8 cellular contexts compared by ENCODE assay signal in genomic region chr16:84228321-84228838, GRCh38. TPM values are rescaled to one million over a fixed set of nuclear protein-coding genes. Genes with fewer than 3 reads are reported as not detected.
DNase-seq lines count a peak whose midpoint lies in the region; ATAC-seq, FAIRE-seq and TF ChIP-seq lines count a peak whose summit lies in the region.

No MANE protein-coding gene starts in this region.

- peak; percentile 49 to 84 (median 80) for ATAC-seq in psoas muscle
- no peak for ATAC-seq in HG02938 (IDR thresholded peaks at IDR 0.05; ENCODE audit: unreplicated experiment)

- H3K36me3 ChIP-seq in SJCRH30 (no peaks in the 10 kb centered on the region), psoas muscle (ENCODE audit: insufficient read depth in 1 of 2, low read depth in 1 of 2) (no peaks in the 10 kb centered on the region), small intestine (ENCODE audit: control insufficient read depth in 2 of 2, insufficient read depth in 2 of 2, low read length in 2 of 2) (no peaks in the 10 kb centered on the region)

- TF ChIP-seq CTCF in foreskin fibroblast (IDR thresholded peaks at IDR 0.05; ENCODE audit: low read depth, low read length) (no peak), psoas muscle (IDR thresholded peaks at IDR 0.05) (no peak)

- H3K4me3 ChIP-seq in SJCRH30 (no peak overlapping the region; the same call in 1 of the 2 replicates), foreskin fibroblast (ENCODE audit: low read depth in 1 of 2, low read length in 2 of 2) (no peak overlapping the region), psoas muscle (no peak overlapping the region), small intestine (ENCODE audit: low read depth in 1 of 2, low read length in 2 of 2) (no peak overlapping the region)

- H3K9me3 ChIP-seq in SJCRH30 (replicated peaks): no peaks in the 10 kb centered on the region
- H3K9me3 ChIP-seq in psoas muscle: no peaks in the 10 kb centered on the region
- H3K9me3 ChIP-seq in small intestine (ENCODE audit: control insufficient read depth, low read depth): no peaks in the 10 kb centered on the region

- H3K4me1 ChIP-seq in SJCRH30 (peaks cover 9% of the 10 kb centered on the region; the same call in 1 of the 2 replicates), psoas muscle (peaks cover 2% of the 10 kb centered on the region), small intestine (ENCODE audit: control insufficient read depth in 2 of 2, insufficient read depth in 1 of 2, low read depth in 1 of 2, low read length in 1 of 2) (no peaks in the 10 kb centered on the region)

- no peaks in the 10 kb centered on the region for H3K27me3 ChIP-seq in SJCRH30
- peaks cover 0 to 7% (median 3%) of the 10 kb centered on the region in 3 donors for H3K27me3 ChIP-seq in psoas muscle (ENCODE audit: insufficient read depth in 3 of 3, low read length in 2 of 3)
- no peaks in the 10 kb centered on the region for H3K27me3 ChIP-seq in small intestine (ENCODE audit: control insufficient read depth in 2 of 2, insufficient read depth in 2 of 2, low read length in 2 of 2)

- intact Hi-C loops in psoas muscle (cut with DNase I): no loop called here

- no peak for FAIRE-seq in small intestine (lab: Jason Lieb, UNC)

- DNase-seq in ELR (ENCODE audit: low read depth): peak; percentile 96
- peak; percentile 90 for DNase-seq in SJCRH30
- DNase-seq in foreskin fibroblast: peak; percentile 89 to 96
- peak; percentile 82 to 89 for DNase-seq in psoas muscle
- DNase-seq in small intestine: no peak
- no peak for DNase-seq in HuH-7 (ENCODE audit: low spot score)
- DNase-seq in activated effector memory CD4-positive, alpha-beta T cell treated with anti-CD3 and anti-CD28 coated beads, Interleukin-2, amount 50 U/mL, for 16 hours: no peak

- 22 to 24% (median 22%) methylated on average over 16 to 17 of the region's 17 CpGs for WGBS in psoas muscle, 3 donors
- 43 to 74% (median 59%) methylated on average over 17 of the region's 17 CpGs for WGBS in small intestine, 3 donors

- H3K27ac ChIP-seq in SJCRH30 (peak overlapping the region; percentile 62), psoas muscle (no peak overlapping the region), small intestine (ENCODE audit: low read depth in 1 of 2, low read length in 1 of 2) (no peak overlapping the region)

RNA-seq across cellular contexts. Expression of gene KCNG4, which starts 11.4 kb away (rescaled TPM):
- total RNA-seq in SJCRH30 (2014; rRNA removed; shearing (Covaris generic)): 2.1 and 2.4 TPM in 2 replicates
- under 1 TPM in 1 of 4 donors, not detected in 3; 0.10 TPM for total RNA-seq in psoas muscle
- polyA plus RNA-seq in psoas muscle (under 1 TPM in 1 of 3 donors, not detected in 2; 0.04 TPM), small intestine (not detected)

RNA-seq across cellular contexts. Expression of gene ADAD2, which starts 37.4 kb away (rescaled TPM):
- total RNA-seq in SJCRH30 (2014; rRNA removed; shearing (Covaris generic)): 0.22 and 0.71 TPM in 2 replicates
- total RNA-seq in psoas muscle: not detected
- under 1 TPM; 0.17 to 0.69 (median 0.18) TPM for polyA plus RNA-seq in psoas muscle
- under 1 TPM in 1 of 3 donors, not detected in 2; 0.27 TPM for polyA plus RNA-seq in small intestine

RNA-seq across cellular contexts. Expression of gene TAF1C, which starts 41.5 kb away (rescaled TPM):
- 13.8 and 17.1 TPM in 2 replicates for total RNA-seq in SJCRH30 (2014; rRNA removed; shearing (Covaris generic))
- 10 to 100 TPM in 3 of 4 donors, 1 to 10 TPM in 1; 8.3 to 22.3 (median 16.3) TPM for total RNA-seq in psoas muscle
- polyA plus RNA-seq in psoas muscle (10 to 100 TPM; 13.6 to 24.4 (median 19.3) TPM), small intestine (10 to 100 TPM; 33.4 to 61.3 (median 38.1) TPM)

Comparison
In these comparisons a context has a peak if more than half of its experiments do, and no peak if none do; other contexts are left out.
1. DNase-seq: peak in ELR (single experiment), SJCRH30 (2 of 2), foreskin fibroblast (2 of 2) and psoas muscle (2 of 2); none in small intestine (single experiment), HuH-7 (single experiment) and activated effector memory CD4-positive, alpha-beta T cell treated with anti-CD3 and anti-CD28 coated beads, Interleukin-2, amount 50 U/mL, for 16 hours (single experiment).